Comparison of ENCODE assay signal across 1 cellular context in genomic region chr11:120854988-120855387, GRCh38.
TF ChIP-seq lines count a peak whose summit lies in the region.

No MANE protein-coding gene starts in this region.

TF ChIP-seq in HCT116, 20 proteins besides CTCF, POLR2A, EP300 and RAD21 (continued from another document):
- TF ChIP-seq EZH2phosphoT487 (IDR thresholded peaks at IDR 0.05; ENCODE audit: borderline replicate concordance) (no peak), ATF3 (IDR thresholded peaks at IDR 0.05) (no peak)
